In the genomic region with DNA sequence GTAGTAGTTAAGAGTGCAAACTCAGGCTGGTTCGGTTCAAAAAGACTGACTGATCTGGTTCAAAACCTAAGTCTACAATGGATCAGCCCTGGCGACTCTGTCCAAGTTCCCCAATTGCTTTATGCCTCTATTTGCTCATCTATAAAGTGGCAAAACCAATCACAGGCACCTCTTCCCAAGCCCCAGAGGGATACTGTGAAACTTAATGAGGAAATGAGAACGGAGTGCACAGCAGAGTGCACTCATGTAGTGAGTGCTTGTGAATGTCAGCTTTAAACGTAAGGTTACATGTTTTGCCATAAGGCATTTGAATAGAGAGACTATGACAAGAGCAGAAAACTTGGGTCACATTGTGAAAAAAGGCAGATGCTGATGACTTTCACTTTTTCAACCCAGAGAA, we compare ENCODE assay signal across 1 cellular context.
TF ChIP-seq lines count a peak whose summit lies in the region.

No MANE protein-coding gene starts in this region.

TF ChIP-seq in GM12878, 131 proteins besides CTCF, POLR2A, EP300 and RAD21:
- TF ChIP-seq STAT1 (conservative IDR thresholded peaks at IDR 0.05) (no peak), BCL11A (IDR thresholded peaks at IDR 0.05; ENCODE audit: low read depth, low read length) (no peak), SPI1 (IDR thresholded peaks at IDR 0.05; ENCODE audit: borderline replicate concordance, insufficient read depth, low read depth, low read length) (peak; percentile 26; the same call in 1 of the 2 replicates)
TF ChIP-seq in GM12878: peak in this region for 1.
